ENCODE assay signal across 1 cellular context in genomic region chr16:50326835-50327465, GRCh38.
TF ChIP-seq lines count a peak whose summit lies in the region.

No MANE protein-coding gene starts in this region.

TF ChIP-seq in IMR-90, 13 proteins besides CTCF, POLR2A, EP300 and RAD21:
- TF ChIP-seq ELK1 (IDR thresholded peaks at IDR 0.05; ENCODE audit: borderline replicate concordance, low read depth, low read length): no peak
- peak; percentile 41 for TF ChIP-seq SMC3 (IDR thresholded peaks at IDR 0.05; ENCODE audit: low read depth, low read length)
